19 cellular contexts compared by ENCODE assay signal in genomic region chr2:30222636-30223360, GRCh38. TPM values are rescaled to one million over a fixed set of nuclear protein-coding genes. Genes with fewer than 3 reads are reported as not detected.
DNase-seq lines count a peak whose midpoint lies in the region; ATAC-seq and TF ChIP-seq lines count a peak whose summit lies in the region.
"Had no signal": no experiment of that assay in that cellular context is flagged by ENCODE, and none has a peak within 500 bp of the region (broad histone marks: within the 10 kb centered on the region; RNA-seq: fewer than 3 reads in every experiment).

No MANE protein-coding gene starts in this region.

- no peaks in the 10 kb centered on the region for H3K36me3 Mint-ChIP-seq in activated CD8-positive, alpha-beta memory T cell treated with anti-CD3 and anti-CD28 coated beads, Interleukin-2, amount 10 ng/mL, durations not matched to agents 7 days and 5 days
- H3K36me3 Mint-ChIP-seq: WTC11 had no signal

- no peak for TF ChIP-seq CTCF in sigmoid colon (IDR thresholded peaks at IDR 0.05)

- H3K27me3 ChIP-seq in Karpas-422 (ENCODE audit: low read length) (no peaks in the 10 kb centered on the region), sigmoid colon (no peaks in the 10 kb centered on the region)
- no peaks in the 10 kb centered on the region for H3K27me3 ChIP-seq in effector memory CD4-positive, alpha-beta T cell (replicated peaks; ENCODE audit: control insufficient read depth, insufficient read depth, low read length, poor library complexity, severe bottlenecking)
- H3K27me3 ChIP-seq: tibial nerve had no signal

- H3K27ac Mint-ChIP-seq in activated CD8-positive, alpha-beta memory T cell treated with anti-CD3 and anti-CD28 coated beads, Interleukin-2, amount 10 ng/mL, durations not matched to agents 7 days and 5 days, result no peak overlapping the region
- H3K27ac Mint-ChIP-seq: WTC11 had no signal

- 0 out of 2 replicates have a peak overlapping the region, but pooled peaks have one; percentile 34 for H2AFZ ChIP-seq in Karpas-422 (ENCODE audit: low read length)

- no peak for TF ChIP-seq EP300 in sigmoid colon (IDR thresholded peaks at IDR 0.05)

- H3K4me2 ChIP-seq in Karpas-422 (ENCODE audit: low read depth, low read length, poor library complexity, severe bottlenecking), result no peak overlapping the region

- no peaks in the 10 kb centered on the region for H3K79me2 ChIP-seq in Karpas-422 (ENCODE audit: low read length)

- H3K4me3 ChIP-seq in Karpas-422 (ENCODE audit: low read length) (no peak overlapping the region), sigmoid colon (no peak overlapping the region)
- no peak overlapping the region for H3K4me3 ChIP-seq in effector memory CD4-positive, alpha-beta T cell (ENCODE audit: insufficient read depth, low read depth, low read length, poor library complexity, severe bottlenecking)
- H3K4me3 ChIP-seq: gastrocnemius medialis, lung, tibial nerve had no signal

- intact Hi-C loops in sigmoid colon (cut with DNase I), result loop anchor here (10.0 kb wide), 1 partner anchor 1792 kb away; the partner anchor contains the start of gene MEMO1

- peak; percentile 47 for DNase-seq in activated CD8-positive, alpha-beta memory T cell treated with anti-CD3 and anti-CD28 coated beads, Interleukin-2, amount 50 U/mL, for 48 hours
- DNase-seq in activated CD8-positive, alpha-beta memory T cell treated with anti-CD3 and anti-CD28 coated beads, Interleukin-2, amount 10 ng/mL, durations not matched to agents 7 days and 5 days, result no peak
- DNase-seq in Karpas-422 (no peak), sigmoid colon (peak; percentile 45), NCI-H1092 (lab: John Stamatoyannopoulos, UW) (no peak), caudate nucleus (lab: John Stamatoyannopoulos, UW) (no peak)
- no peak for DNase-seq in effector memory CD4-positive, alpha-beta T cell
- DNase-seq: activated T-cell treated with anti-CD3 and anti-CD28 coated beads for 4 hours; gastrocnemius medialis; GF-D8; NCI-H1092 treated with DMSO at 0.1 percent for 48 hours; NCI-H2171; nucleus accumbens; stimulated activated CD4-positive, alpha-beta T cell treated with anti-CD3 and anti-CD28 coated beads, Interleukin-4, amount 100 ng/mL, for 24 hours; SW 1271 had no signal

- 81 to 84% methylated on average over 5 of the region's 5 CpGs for WGBS in sigmoid colon, 2 donors

- H3K9me3 ChIP-seq in Karpas-422 (ENCODE audit: low read length) (no peaks in the 10 kb centered on the region), sigmoid colon (no peaks in the 10 kb centered on the region)
- H3K9me3 ChIP-seq in effector memory CD4-positive, alpha-beta T cell (ENCODE audit: control insufficient read depth, low read length), result no peaks in the 10 kb centered on the region
- H3K9me3 ChIP-seq: gastrocnemius medialis, tibial nerve had no signal

- no peak for TF ChIP-seq POLR2A in sigmoid colon (IDR thresholded peaks at IDR 0.05)

- H3K9ac ChIP-seq in Karpas-422 (ENCODE audit: low read length), result peak overlapping the region; percentile 25; the same call in 1 of the 2 replicates

- peak overlapping the region; percentile 45 for H3K27ac ChIP-seq in Karpas-422 (ENCODE audit: low read length)
- H3K27ac ChIP-seq in effector memory CD4-positive, alpha-beta T cell (ENCODE audit: insufficient read depth, low read length, poor library complexity, severe bottlenecking), result peak overlapping the region; percentile 89
- no peak overlapping the region for H3K27ac ChIP-seq in sigmoid colon
- H3K27ac ChIP-seq in caudate nucleus (ENCODE audit: low read depth, low read length), result no peak overlapping the region
- H3K27ac ChIP-seq: gastrocnemius medialis had no signal

- no peaks in the 10 kb centered on the region for H4K20me1 ChIP-seq in Karpas-422 (ENCODE audit: insufficient read depth, low read depth, low read length)

- H3K9me3 Mint-ChIP-seq in activated CD8-positive, alpha-beta memory T cell treated with anti-CD3 and anti-CD28 coated beads, Interleukin-2, amount 10 ng/mL, durations not matched to agents 7 days and 5 days (ENCODE audit: low read depth), result no peaks in the 10 kb centered on the region
- H3K9me3 Mint-ChIP-seq: WTC11 had no signal

- H3K9me2 ChIP-seq in Karpas-422 (replicated peaks; ENCODE audit: insufficient read depth, low read length), result no peaks in the 10 kb centered on the region

- peaks cover 45% of the 10 kb centered on the region for H3K4me1 Mint-ChIP-seq in activated CD8-positive, alpha-beta memory T cell treated with anti-CD3 and anti-CD28 coated beads, Interleukin-2, amount 10 ng/mL, durations not matched to agents 7 days and 5 days

- no peaks in the 10 kb centered on the region for H3K36me3 ChIP-seq in Karpas-422 (ENCODE audit: insufficient read depth, low read length)
- H3K36me3 ChIP-seq in effector memory CD4-positive, alpha-beta T cell (ENCODE audit: control insufficient read depth, insufficient read depth, low read length), result no peaks in the 10 kb centered on the region
- no peaks in the 10 kb centered on the region for H3K36me3 ChIP-seq in sigmoid colon
- H3K36me3 ChIP-seq: gastrocnemius medialis, tibial nerve had no signal

- no peaks in the 10 kb centered on the region for H3K27me3 Mint-ChIP-seq in activated CD8-positive, alpha-beta memory T cell treated with anti-CD3 and anti-CD28 coated beads, Interleukin-2, amount 10 ng/mL, durations not matched to agents 7 days and 5 days

- CTCF ChIA-PET in activated CD8-positive, alpha-beta memory T cell treated with anti-CD3 and anti-CD28 coated beads, Interleukin-2, amount 10 ng/mL, durations not matched to agents 7 days and 5 days (lab: Charles Lee), result interaction anchor here (0.8 to 1.9 kb wide), 4 partner anchors 15 to 488 kb away, joined by 3 to 7 read pairs (median 4); no protein-coding TSS in a partner anchor

- H3K4me1 ChIP-seq in Karpas-422 (ENCODE audit: low read length) (peaks cover 54% of the 10 kb centered on the region), sigmoid colon (peaks cover 0 to 31% (median 25%) of the 10 kb centered on the region in 4 donors)
- H3K4me1 ChIP-seq in effector memory CD4-positive, alpha-beta T cell (ENCODE audit: control insufficient read depth, insufficient read depth, low read length, poor library complexity, severe bottlenecking), result peaks cover 46% of the 10 kb centered on the region

- ATAC-seq in activated CD8-positive, alpha-beta memory T cell treated with anti-CD3 and anti-CD28 coated beads, Interleukin-2, amount 10 ng/mL, durations not matched to agents 7 days and 5 days, result no peak
- ATAC-seq in GM19455 (IDR thresholded peaks at IDR 0.05; ENCODE audit: unreplicated experiment), result no peak
- ATAC-seq: gastrocnemius medialis, WTC11 had no signal

- H3K4me3 Mint-ChIP-seq in activated CD8-positive, alpha-beta memory T cell treated with anti-CD3 and anti-CD28 coated beads, Interleukin-2, amount 10 ng/mL, durations not matched to agents 7 days and 5 days, result no peak overlapping the region
- H3K4me3 Mint-ChIP-seq: WTC11 had no signal

RNA-seq across cellular contexts. Expression of gene LBH, which starts 8.5 kb away (rescaled TPM):
- total RNA-seq in activated CD8-positive, alpha-beta memory T cell treated with anti-CD3 and anti-CD28 coated beads, Interleukin-2, amount 10 ng/mL, durations not matched to agents 7 days and 5 days, result 10 to 100 TPM; 68.5 to 71.5 TPM
- 7.1 and 17.5 TPM in 2 replicates for total RNA-seq in Karpas-422 (2014; rRNA removed; shearing (Covaris generic); ENCODE audit: low replicate concordance)
- 10 to 100 TPM; 11.4 to 25.0 (median 22.2) TPM for total RNA-seq in sigmoid colon
- 10 to 100 TPM in 1 of 3 donors, 1 to 10 TPM in 2; 4.2 to 51.8 (median 5.3) TPM for polyA plus RNA-seq in sigmoid colon

Comparison
In these comparisons a context has a peak if more than half of its experiments do, and no peak if none do; other contexts are left out.
1. DNase-seq: peak in activated CD8-positive, alpha-beta memory T cell treated with anti-CD3 and anti-CD28 coated beads, Interleukin-2, amount 50 U/mL, for 48 hours (single experiment) and sigmoid colon (single experiment); none in activated CD8-positive, alpha-beta memory T cell treated with anti-CD3 and anti-CD28 coated beads, Interleukin-2, amount 10 ng/mL, durations not matched to agents 7 days and 5 days (single experiment), Karpas-422 (single experiment), effector memory CD4-positive, alpha-beta T cell (0 of 3), NCI-H1092 (single experiment) and caudate nucleus (0 of 61).
2. H3K27ac ChIP-seq: peak in Karpas-422 (single experiment) and effector memory CD4-positive, alpha-beta T cell (single experiment); none in sigmoid colon (0 of 4) and caudate nucleus (single experiment).